ENCODE assay signal across 7 cellular contexts in the genomic region with DNA sequence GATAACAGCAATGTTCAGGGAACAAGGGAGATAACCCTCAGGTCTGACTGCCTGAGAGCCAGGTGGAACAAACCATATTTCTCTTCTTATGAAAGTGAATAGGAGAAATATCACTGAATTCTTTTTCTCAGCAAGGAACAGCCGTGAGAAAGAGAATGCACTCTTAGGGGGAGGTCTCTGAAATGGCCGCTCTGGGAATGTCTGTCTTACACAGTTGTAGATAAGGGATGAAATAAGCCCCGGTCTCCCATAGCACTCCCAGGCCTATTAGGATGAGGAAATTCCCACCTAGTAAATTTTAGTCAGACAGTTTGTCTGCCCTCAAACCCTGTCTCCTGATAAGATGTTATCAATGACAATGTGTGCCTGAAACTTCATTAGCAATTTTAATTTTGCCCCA.
DNase-seq lines count a peak whose midpoint lies in the region; ATAC-seq and TF ChIP-seq lines count a peak whose summit lies in the region.
"Not testable (repeated sequence)": the region's sequence is repeated elsewhere in the genome, so short reads cannot be mapped to it uniquely, and the experiment has no call there.

No MANE protein-coding gene starts in this region.

- not testable (repeated sequence) for BruUV-seq in OCI-LY7 (replicated peaks; lab: Mats Ljungman, UMichigan)

- CTCF ChIA-PET in OCI-LY7 (lab: Charles Lee; ENCODE audit: unreplicated experiment); WTC11 (lab: Charles Lee): not testable (repeated sequence)

- H3K27me3 ChIP-seq in endodermal cell (ENCODE audit: control insufficient read depth, insufficient read depth, low read length, poor library complexity, severe bottlenecking); mesendoderm (ENCODE audit: insufficient read depth, low read length, poor library complexity): not testable (repeated sequence)

- in situ Hi-C loops in KBM-7 (cut with MboI; ENCODE audit: low pct_unique_long_range_greater_than_20kb, low sequenced_read_pairs), result not testable (repeated sequence)

- not testable (repeated sequence) for H3K9me2 ChIP-seq in OCI-LY7 (ENCODE audit: insufficient read depth, low read length)

- H2BK15ac ChIP-seq in mesendoderm (replicated peaks; ENCODE audit: low read depth), result not testable (repeated sequence)

- not testable (repeated sequence) for H2BK120ac ChIP-seq in mesendoderm (ENCODE audit: low read depth, low read length)

- H3K9ac ChIP-seq in endodermal cell (ENCODE audit: extremely low read depth, low read length, poor library complexity, severe bottlenecking); mesendoderm (ENCODE audit: low read length): not testable (repeated sequence)

- not testable (repeated sequence) for H3K18ac ChIP-seq in mesendoderm (ENCODE audit: low read length)

- not testable (repeated sequence) for H4K8ac ChIP-seq in mesendoderm (ENCODE audit: low read depth, low read length)

- not testable (repeated sequence) for H3K79me2 ChIP-seq in OCI-LY7 (ENCODE audit: insufficient read depth, low read depth, low read length); mesendoderm (ENCODE audit: control insufficient read depth, insufficient read depth, low read length)

- not testable (repeated sequence) for H3K27me3 Mint-ChIP-seq in WTC11 (ENCODE audit: low read depth); endodermal cell (ENCODE audit: insufficient read depth)

- H3K4me1 ChIP-seq in OCI-LY7 (ENCODE audit: insufficient read depth, low read length, poor library complexity, severe bottlenecking); endodermal cell (ENCODE audit: control insufficient read depth, insufficient read depth, low read length); mesendoderm (ENCODE audit: control insufficient read depth, low read depth, low read length): not testable (repeated sequence)

- H3K36me3 Mint-ChIP-seq in WTC11, result peaks cover 46% of the 10 kb centered on the region
- H3K36me3 Mint-ChIP-seq in endodermal cell (ENCODE audit: low read depth), result not testable (repeated sequence)

- H3K9me3 Mint-ChIP-seq in WTC11, result peaks cover 70% of the 10 kb centered on the region
- peaks cover 68% of the 10 kb centered on the region for H3K9me3 Mint-ChIP-seq in endodermal cell

- WGBS in endodermal cell (ENCODE audit: insufficient coverage in 1 of 2, insufficient read length in 1 of 2), 2 experiments, result 78 to 100% methylated on average over 3 of the region's 3 CpGs
- no CpG with 5 or more reads among the region's 3 CpGs for WGBS in mesendoderm (ENCODE audit: extremely low coverage, insufficient coverage, low lambda C conversion rate)

- H2BK5ac ChIP-seq in mesendoderm (ENCODE audit: low read length), result not testable (repeated sequence)

- DNase-seq in DMS53 (lab: John Stamatoyannopoulos, UW) (peak; percentile 2), ELF-1 (ENCODE audit: low read depth, low spot score) (peak; percentile 10), KBM-7 (peak; percentile 7), OCI-LY7 (ENCODE audit: low spot score) (peak; percentile 19), WTC11 (ENCODE audit: low spot score) (peak; percentile 39), endodermal cell (peak; percentile 45), mesendoderm (peak; percentile 19)

- H3K4ac ChIP-seq in mesendoderm (ENCODE audit: low read depth, low read length), result not testable (repeated sequence)

- not testable (repeated sequence) for H3K27ac Mint-ChIP-seq in WTC11, endodermal cell

- not testable (repeated sequence) for H3K79me1 ChIP-seq in mesendoderm (ENCODE audit: low read length)

- H3K36me3 ChIP-seq in OCI-LY7 (ENCODE audit: insufficient read depth, low read length); endodermal cell (ENCODE audit: control insufficient read depth, insufficient read depth, low read length); mesendoderm (ENCODE audit: control insufficient read depth, insufficient read depth, low read length): not testable (repeated sequence)

- not testable (repeated sequence) for H3K4me1 Mint-ChIP-seq in WTC11, endodermal cell

- not testable (repeated sequence) for H4K5ac ChIP-seq in mesendoderm (ENCODE audit: low read length)

- H3K4me2 ChIP-seq in OCI-LY7 (ENCODE audit: low read length); mesendoderm (ENCODE audit: low read length): not testable (repeated sequence)

- POLR2A ChIA-PET in OCI-LY7 (lab: Charles Lee); WTC11 (lab: Charles Lee): not testable (repeated sequence)

- not testable (repeated sequence) for H4K20me1 ChIP-seq in OCI-LY7 (ENCODE audit: insufficient read depth, low read length)

- not testable (repeated sequence) for H3K56ac ChIP-seq in mesendoderm (ENCODE audit: low read length)

- not testable (repeated sequence) for ATAC-seq in WTC11

- not testable (repeated sequence) for TF ChIP-seq CTCF in OCI-LY7 (conservative IDR thresholded peaks at IDR 0.05; ENCODE audit: low read length); WTC11 (IDR thresholded peaks at IDR 0.05); endodermal cell (conservative IDR thresholded peaks at IDR 0.05)

- H3K4me3 Mint-ChIP-seq in WTC11, endodermal cell: not testable (repeated sequence)

- intact Hi-C loops in OCI-LY7 (cut with micrococcal nuclease; ENCODE audit: unreplicated experiment), result not testable (repeated sequence)

- not testable (repeated sequence) for H2AFZ ChIP-seq in OCI-LY7 (ENCODE audit: low read length)

- H3K23ac ChIP-seq in mesendoderm (ENCODE audit: low read length), result not testable (repeated sequence)

- not testable (repeated sequence) for H3K27ac ChIP-seq in OCI-LY7 (ENCODE audit: low read depth, low read length, poor library complexity, severe bottlenecking); endodermal cell (ENCODE audit: low read depth, low read length); mesendoderm (ENCODE audit: low read depth, low read length)

- not testable (repeated sequence) for H3K9me3 ChIP-seq in OCI-LY7 (ENCODE audit: low read length)
- peaks cover 49% of the 10 kb centered on the region for H3K9me3 ChIP-seq in endodermal cell (ENCODE audit: control insufficient read depth, low read length)

- not testable (repeated sequence) for H3K4me3 ChIP-seq in OCI-LY7 (ENCODE audit: low read depth, low read length, poor library complexity, severe bottlenecking); endodermal cell (ENCODE audit: low read length); mesendoderm (ENCODE audit: low read length)

- not testable (repeated sequence) for H2AK5ac ChIP-seq in mesendoderm (ENCODE audit: low read length)
